9 cellular contexts compared by ENCODE assay signal in the genomic region with DNA sequence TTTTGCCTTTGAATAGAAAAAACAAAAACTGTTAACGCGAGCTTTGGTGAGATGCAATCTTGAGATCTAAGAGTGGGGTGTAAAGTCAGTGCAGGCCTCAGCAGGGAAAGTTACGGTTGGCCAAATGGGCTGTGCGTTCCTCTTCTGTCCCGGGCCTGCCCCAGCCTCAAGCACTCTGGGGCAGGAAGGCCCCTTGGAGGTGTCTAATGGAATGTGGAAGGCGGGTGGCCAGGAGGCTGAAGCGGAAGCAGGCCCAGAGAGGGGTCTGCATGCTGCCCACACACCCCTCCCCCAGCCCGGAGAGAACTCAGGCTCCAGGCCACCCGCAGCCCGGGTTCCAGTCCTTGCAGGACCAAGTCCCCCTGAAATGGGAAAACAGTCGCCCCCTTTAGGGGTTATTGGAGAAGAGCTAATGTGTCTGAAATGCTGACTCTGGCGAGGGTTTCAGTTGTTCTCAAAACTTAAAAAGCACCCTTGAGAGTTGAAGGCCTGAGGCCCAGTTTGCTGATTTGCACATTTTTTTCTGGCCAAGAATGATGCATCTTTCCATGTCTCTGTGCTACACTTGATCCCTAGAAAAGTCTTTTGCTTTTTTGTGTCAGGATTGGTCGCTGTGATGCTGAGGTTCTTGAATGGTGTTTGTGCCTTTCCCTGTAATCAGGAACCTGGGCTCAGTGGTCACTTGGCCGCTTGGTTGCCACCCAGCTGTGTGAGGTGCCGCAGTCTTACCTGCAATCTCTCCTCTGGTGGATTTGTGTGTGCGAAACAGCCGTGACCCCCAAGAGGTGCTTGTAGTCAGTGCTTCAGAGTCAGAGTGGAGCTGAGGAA. TPM values are rescaled to one million over a fixed set of nuclear protein-coding genes. Genes with fewer than 3 reads are reported as not detected.
A peak's percentile ranks its signal among the peaks of the same experiment; 100 is the strongest.
DNase-seq lines count a peak whose midpoint lies in the region; ATAC-seq and TF ChIP-seq lines count a peak whose summit lies in the region.
"Had no signal": no experiment of that assay in that cellular context is flagged by ENCODE, and none has a peak within 500 bp of the region (broad histone marks: within the 10 kb centered on the region; RNA-seq: fewer than 3 reads in every experiment).

No MANE protein-coding gene starts in this region.

- no peaks in the 10 kb centered on the region for H3K9me3 ChIP-seq in lower lobe of right lung
- H3K9me3 ChIP-seq: BLaER1 had no signal

- peaks cover 35% of the 10 kb centered on the region for H3K27me3 ChIP-seq in lower lobe of right lung (ENCODE audit: low read depth)

- H3K4me1 ChIP-seq in lower lobe of right lung = peaks cover 16% of the 10 kb centered on the region

- H3K4me1 Mint-ChIP-seq in activated T-cell treated with anti-CD3 and anti-CD28 coated beads, Interleukin-2, amount 50 U/mL, for 4 hours (ENCODE audit: low read depth) = peaks cover 17% of the 10 kb centered on the region
- H3K4me1 Mint-ChIP-seq in type B pancreatic cell (ENCODE audit: unreplicated experiment) = peaks cover 43% of the 10 kb centered on the region

- no peaks in the 10 kb centered on the region for H3K36me3 ChIP-seq in lower lobe of right lung
- H3K36me3 ChIP-seq: BLaER1 had no signal

- no peaks in the 10 kb centered on the region for H3K9me3 Mint-ChIP-seq in activated T-cell treated with anti-CD3 and anti-CD28 coated beads, Interleukin-2, amount 50 U/mL, for 4 hours
- H3K9me3 Mint-ChIP-seq in type B pancreatic cell = no peaks in the 10 kb centered on the region

- peak overlapping the region; percentile 59 for H3K4me3 Mint-ChIP-seq in activated T-cell treated with anti-CD3 and anti-CD28 coated beads, Interleukin-2, amount 50 U/mL, for 4 hours
- peak overlapping the region; percentile 85 for H3K4me3 Mint-ChIP-seq in type B pancreatic cell

- no peak for ATAC-seq in activated T-cell treated with anti-CD3 and anti-CD28 coated beads, Interleukin-2, amount 50 U/mL, for 4 hours
- ATAC-seq in lower lobe of right lung = no peak
- ATAC-seq in GM21515 (IDR thresholded peaks at IDR 0.05; ENCODE audit: unreplicated experiment) = no peak

- H3K36me3 Mint-ChIP-seq in activated T-cell treated with anti-CD3 and anti-CD28 coated beads, Interleukin-2, amount 50 U/mL, for 4 hours (ENCODE audit: insufficient read depth) = no peaks in the 10 kb centered on the region
- H3K36me3 Mint-ChIP-seq in type B pancreatic cell = no peaks in the 10 kb centered on the region

- no peak overlapping the region for H3K4me3 ChIP-seq in lower lobe of right lung
- H3K4me3 ChIP-seq in foreskin fibroblast (ENCODE audit: low read depth in 1 of 2, low read length in 2 of 2) = peak overlapping the region in 1 of 2 donors; percentile 55

- intact Hi-C loops in lower lobe of right lung (cut with DNase I) = no loop called here

- no peak for TF ChIP-seq CTCF in lower lobe of right lung (IDR thresholded peaks at IDR 0.05)
- TF ChIP-seq CTCF in type B pancreatic cell (conservative IDR thresholded peaks at IDR 0.05) = no peak
- no peak for TF ChIP-seq CTCF in foreskin fibroblast (IDR thresholded peaks at IDR 0.05; ENCODE audit: low read depth, low read length)

- peaks cover 50% of the 10 kb centered on the region for H3K27me3 Mint-ChIP-seq in activated T-cell treated with anti-CD3 and anti-CD28 coated beads, Interleukin-2, amount 50 U/mL, for 4 hours (ENCODE audit: low read depth)
- peaks cover 14% of the 10 kb centered on the region for H3K27me3 Mint-ChIP-seq in type B pancreatic cell

- peak overlapping the region; percentile 75 for H3K27ac ChIP-seq in lower lobe of right lung
- H3K27ac ChIP-seq: BLaER1 had no signal

- no peak for DNase-seq in activated T-cell treated with anti-CD3 and anti-CD28 coated beads, Interleukin-2, amount 50 U/mL, for 4 hours
- no peak for DNase-seq in activated T-cell treated with anti-CD3 and anti-CD28 coated beads, Interleukin-2, amount 50 U/mL, for 48 hours
- DNase-seq in dermis blood vessel endothelial cell (peak; percentile 44), lower lobe of right lung (peak; percentile 43), type B pancreatic cell (ENCODE audit: extremely low spot score, unreplicated experiment) (no peak), T-helper 9 cell (no peak), foreskin fibroblast (no peak)

- peak overlapping the region; percentile 88 for H3K27ac Mint-ChIP-seq in type B pancreatic cell

RNA-seq across cellular contexts. Expression of a gene that starts 2.0 kb away (rescaled TPM):
- total RNA-seq in activated T-cell treated with anti-CD3 and anti-CD28 coated beads, Interleukin-2, amount 50 U/mL, for 4 hours = 10 to 100 TPM; 15.0 to 19.9 (median 15.4) TPM
- total RNA-seq in dermis blood vessel endothelial cell = 309 and 317 TPM in 2 replicates
- 45.1 TPM for total RNA-seq in lower lobe of right lung
- total RNA-seq in type B pancreatic cell (ENCODE audit: low replicate concordance) = 150 and 168 TPM in 2 replicates

Comparison
In these comparisons a context has a peak if more than half of its experiments do, and no peak if none do; other contexts are left out.
1. DNase-seq: peak in dermis blood vessel endothelial cell (single experiment) and lower lobe of right lung (single experiment); none in activated T-cell treated with anti-CD3 and anti-CD28 coated beads, Interleukin-2, amount 50 U/mL, for 4 hours (single experiment), activated T-cell treated with anti-CD3 and anti-CD28 coated beads, Interleukin-2, amount 50 U/mL, for 48 hours (0 of 2), type B pancreatic cell (single experiment), T-helper 9 cell (single experiment) and foreskin fibroblast (0 of 2).